Comparison of ENCODE assay signal across 9 cellular contexts in the genomic region with DNA sequence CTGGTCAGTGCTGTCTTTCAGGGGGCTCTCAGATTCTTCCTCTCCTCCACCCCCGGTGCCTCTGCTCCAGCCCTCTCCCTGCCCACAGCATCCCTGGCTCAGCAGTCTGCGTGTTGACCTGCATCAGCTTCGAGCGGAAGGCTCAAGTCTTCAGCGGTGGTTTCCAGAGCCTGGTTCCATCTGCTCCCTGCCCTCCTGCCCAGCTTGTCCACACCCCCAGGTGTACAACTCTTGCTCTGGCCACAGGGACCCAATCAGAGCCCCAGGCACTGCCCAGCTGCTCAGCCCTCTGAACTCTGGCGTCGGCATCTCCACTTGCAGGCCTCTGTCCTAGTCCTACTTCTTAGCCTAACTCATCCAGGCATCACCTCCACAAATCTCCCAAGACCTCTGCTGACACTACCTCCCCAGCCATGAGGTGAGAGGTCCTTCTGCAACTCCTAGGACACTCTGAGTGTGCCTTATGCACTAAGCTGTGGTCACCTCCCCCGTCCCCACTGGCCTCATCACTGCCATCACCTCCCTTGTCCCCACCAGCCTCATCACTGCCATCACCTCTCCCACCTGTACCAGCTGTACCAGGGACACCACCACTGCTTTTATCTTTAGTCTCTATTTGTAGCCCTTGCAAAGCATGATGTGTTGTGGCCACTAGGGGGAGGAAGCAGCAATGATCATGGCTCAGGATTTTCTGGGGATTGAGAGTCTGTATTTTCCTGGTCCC.
DNase-seq lines count a peak whose midpoint lies in the region; ATAC-seq, FAIRE-seq and TF ChIP-seq lines count a peak whose summit lies in the region.
"Had no signal": no experiment of that assay in that cellular context is flagged by ENCODE, and none has a peak within 500 bp of the region (broad histone marks: within the 10 kb centered on the region; RNA-seq: fewer than 3 reads in every experiment).

No MANE protein-coding gene starts in this region.

- no peaks in the 10 kb centered on the region for H4K20me1 ChIP-seq in endothelial cell of umbilical vein (replicated peaks; ENCODE audit: control insufficient read depth, extremely low read depth, insufficient read depth, low read length)

- CTCF ChIA-PET in endothelial cell of umbilical vein (lab: Charles Lee): interaction anchor here (0.7 to 5.2 kb wide), 11 partner anchors 11 to 808 kb away, joined by 3 to 35 read pairs (median 4); a partner anchor contains a TSS

- POLR2A ChIA-PET in endothelial cell of umbilical vein (lab: Charles Lee): no interaction called here

- no peaks in the 10 kb centered on the region for H3K9me3 ChIP-seq in endothelial cell of umbilical vein (replicated peaks; ENCODE audit: control insufficient read depth, insufficient read depth, low read length)
- H3K9me3 ChIP-seq in upper lobe of right lung: no peaks in the 10 kb centered on the region

- dilution Hi-C loops in endothelial cell of umbilical vein (cut with MboI; ENCODE audit: extremely low pct_ligation_motif_present, low sequenced_read_pairs): no loop called here

- no peak for TF ChIP-seq POLR2A in NB4 (IDR thresholded peaks at IDR 0.05; ENCODE audit: extremely low read depth, insufficient read length)
- no peak for TF ChIP-seq POLR2A in endothelial cell of umbilical vein (IDR thresholded peaks at IDR 0.05; ENCODE audit: low read depth, low read length)

- peak; percentile 55 for ATAC-seq in upper lobe of right lung
- no peak for ATAC-seq in GM21423 (IDR thresholded peaks at IDR 0.05; ENCODE audit: unreplicated experiment)

- DNase-seq in 8988T (peak; percentile 66), GM10266 (ENCODE audit: extremely low spot score) (peak; percentile 62), NB4 (ENCODE audit: low read depth) (peak; percentile 55), endothelial cell of umbilical vein (ENCODE audit: low read depth, low spot score) (peak; percentile 51), midbrain (lab: John Stamatoyannopoulos, UW) (peak; percentile 26), upper lobe of right lung (no peak)

- TF ChIP-seq CTCF in GM10266 (IDR thresholded peaks at IDR 0.05; ENCODE audit: control insufficient read depth, insufficient read depth, low read depth, missing control alignments): peak; percentile 77
- peak; percentile 93 for TF ChIP-seq CTCF in NB4 (IDR thresholded peaks at IDR 0.05; ENCODE audit: low read depth, low read length)
- TF ChIP-seq CTCF in VCaP (conservative IDR thresholded peaks at IDR 0.05): peak; percentile 90
- TF ChIP-seq CTCF in endothelial cell of umbilical vein (IDR thresholded peaks at IDR 0.05; ENCODE audit: extremely low read depth in 1 of 2, insufficient read depth in 1 of 2, low read depth in 1 of 2, low read length in 2 of 2): peak; percentile 71 to 73
- peak; percentile 73 for TF ChIP-seq CTCF in upper lobe of right lung (IDR thresholded peaks at IDR 0.05)

- no peaks in the 10 kb centered on the region for H3K36me3 ChIP-seq in endothelial cell of umbilical vein (ENCODE audit: control insufficient read depth in 2 of 2, extremely low read depth in 1 of 2, insufficient read depth in 2 of 2, low read length in 2 of 2)
- no peaks in the 10 kb centered on the region for H3K36me3 ChIP-seq in upper lobe of right lung

- H3K9me1 ChIP-seq in endothelial cell of umbilical vein (replicated peaks; ENCODE audit: control insufficient read depth, extremely low read depth, insufficient read depth, low read length): no peaks in the 10 kb centered on the region

- no peak overlapping the region for H3K27ac ChIP-seq in VCaP
- no peak overlapping the region for H3K27ac ChIP-seq in endothelial cell of umbilical vein (ENCODE audit: insufficient read depth, low read depth, low read length)
- H3K27ac ChIP-seq in upper lobe of right lung: no peak overlapping the region
- H3K27ac ChIP-seq: epithelial cell of prostate had no signal

- no peak overlapping the region for H3K4me3 ChIP-seq in NB4 (ENCODE audit: low read depth, low read length)
- no peak overlapping the region for H3K4me3 ChIP-seq in endothelial cell of umbilical vein (replicated peaks in 1 of 3; ENCODE audit: insufficient read depth in 1 of 3, low read depth in 1 of 3, low read length in 3 of 3)
- H3K4me3 ChIP-seq in upper lobe of right lung: no peak overlapping the region

- no peaks in the 10 kb centered on the region for H3K79me2 ChIP-seq in endothelial cell of umbilical vein (ENCODE audit: control insufficient read depth, insufficient read depth, low read length)

- FAIRE-seq in endothelial cell of umbilical vein (lab: Jason Lieb, UNC): peak; percentile 83

- no peak overlapping the region for H3K4me2 ChIP-seq in endothelial cell of umbilical vein (ENCODE audit: insufficient read depth, low read length)

- no peak overlapping the region for H3K9ac ChIP-seq in endothelial cell of umbilical vein (replicated peaks; ENCODE audit: extremely low read depth, insufficient read depth, low read length)

- H3K4me1 ChIP-seq in endothelial cell of umbilical vein (ENCODE audit: control insufficient read depth, extremely low read depth, insufficient read depth, low read length): no peaks in the 10 kb centered on the region
- H3K4me1 ChIP-seq in upper lobe of right lung: no peaks in the 10 kb centered on the region

- no TSS peak for BruUV-seq in endothelial cell of umbilical vein (replicated peaks; lab: Mats Ljungman, UMichigan)

- H3K27me3 ChIP-seq in endothelial cell of umbilical vein (ENCODE audit: control insufficient read depth in 2 of 2, insufficient read depth in 2 of 2, low read length in 2 of 2) (no peaks in the 10 kb centered on the region), upper lobe of right lung (peaks cover 5% of the 10 kb centered on the region)

- intact Hi-C loops in endothelial cell of umbilical vein (cut with micrococcal nuclease): loop anchor here (2.0 kb wide), 1 partner anchor 583 kb away; no protein-coding TSS in a partner anchor
- intact Hi-C loops in upper lobe of right lung (cut with DNase I): no loop called here

- no peak overlapping the region for H2AFZ ChIP-seq in endothelial cell of umbilical vein (ENCODE audit: low read depth, low read length)

TF ChIP-seq in endothelial cell of umbilical vein, 7 proteins besides CTCF, POLR2A, EP300 and RAD21:
- no peak for TF ChIP-seq EZH2 (IDR thresholded peaks at IDR 0.05; ENCODE audit: borderline replicate concordance, low read depth, low read length, severe bottlenecking)
- TF ChIP-seq FOS (IDR thresholded peaks at IDR 0.05; ENCODE audit: borderline replicate concordance, insufficient read depth, low read length): no peak
- no peak for TF ChIP-seq POLR2AphosphoS5 (IDR thresholded peaks at IDR 0.05; ENCODE audit: insufficient read depth, low read depth, low read length)
- no peak for TF ChIP-seq JUN (IDR thresholded peaks at IDR 0.05; ENCODE audit: borderline replicate concordance, insufficient read depth, insufficient read length, low read depth)
- TF ChIP-seq, protein P1, sequence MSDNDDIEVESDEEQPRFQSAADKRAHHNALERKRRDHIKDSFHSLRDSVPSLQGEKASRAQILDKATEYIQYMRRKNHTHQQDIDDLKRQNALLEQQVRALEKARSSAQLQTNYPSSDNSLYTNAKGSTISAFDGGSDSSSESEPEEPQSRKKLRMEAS (IDR thresholded peaks at IDR 0.05; ENCODE audit: insufficient read depth, insufficient read length): no peak
- no peak for TF ChIP-seq MYC (IDR thresholded peaks at IDR 0.05; ENCODE audit: low read depth, low read length)
- no peak for TF ChIP-seq GATA2 (IDR thresholded peaks at IDR 0.05; ENCODE audit: insufficient read depth, insufficient read length, low read depth, low read length)
